ENCODE assay signal across 8 cellular contexts in the genomic region with DNA sequence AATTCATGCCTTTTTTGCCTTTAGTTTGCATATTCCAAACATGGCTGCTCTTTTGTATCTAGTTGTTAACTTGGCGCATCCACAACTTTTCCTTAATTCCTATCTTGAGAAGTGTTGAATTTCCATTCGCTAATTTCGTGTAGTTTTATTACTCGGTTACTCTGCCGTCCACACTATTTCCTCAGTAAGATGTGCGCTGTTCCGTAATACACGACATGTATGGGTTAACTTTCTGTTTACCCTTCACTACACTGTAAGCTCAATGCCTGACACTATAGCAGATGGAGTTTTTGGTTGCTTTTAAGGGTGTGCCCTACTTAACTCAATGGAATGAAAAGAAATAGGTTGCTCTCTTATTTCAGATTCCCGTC. TPM values are rescaled to one million over a fixed set of nuclear protein-coding genes. Genes with fewer than 3 reads are reported as not detected.
DNase-seq lines count a peak whose midpoint lies in the region; ATAC-seq, FAIRE-seq and TF ChIP-seq lines count a peak whose summit lies in the region.

No MANE protein-coding gene starts in this region.

- no peak overlapping the region for H2AFZ ChIP-seq in OCI-LY1 (ENCODE audit: low read length)
- no peak overlapping the region for H2AFZ ChIP-seq in H1 (ENCODE audit: low read length)

- peak in 1 of 3 donors; percentile 39 for DNase-seq in CD4-positive, CD25-positive, alpha-beta regulatory T cell
- no peak for DNase-seq in H1 (ENCODE audit: low read depth in 1 of 2, low spot score in 2 of 2)
- no peak for DNase-seq in neural crest cell (ENCODE audit: low read depth, low spot score)
- no peak for DNase-seq in NCI-H526 treated with DMSO at 0.1 percent for 48 hours (lab: John Stamatoyannopoulos, UW)
- DNase-seq in NCI-H2227 (lab: John Stamatoyannopoulos, UW; ENCODE audit: unreplicated experiment): no peak

- peak overlapping the region; percentile 88 to 98 (median 92) for H3K4me3 Mint-ChIP-seq in CD4-positive, CD25-positive, alpha-beta regulatory T cell
- H3K4me3 Mint-ChIP-seq in neural crest cell: peak overlapping the region; percentile 92

- no peak for TF ChIP-seq CTCF in OCI-LY1 (IDR thresholded peaks at IDR 0.05; ENCODE audit: low read length)
- TF ChIP-seq CTCF in H1 (IDR thresholded peaks at IDR 0.05; ENCODE audit: control extremely low read depth in 1 of 3, insufficient read depth in 1 of 3, low read depth in 1 of 3, low read length in 3 of 3): no peak
- no peak for TF ChIP-seq CTCF in neural crest cell (conservative IDR thresholded peaks at IDR 0.05)

- POLR2A ChIA-PET in H1 (lab: Charles Lee; ENCODE audit: partially characterized antibody): interaction anchor here (0.6 to 33.7 kb wide), 33 partner anchors 3 to 1050 kb away, joined by 3 to 771 read pairs (median 5); a partner anchor contains a TSS

- peak overlapping the region; percentile 91 for H3K56ac ChIP-seq in H1 (replicated peaks; ENCODE audit: insufficient read length, low read depth, low read length)

- H2BK15ac ChIP-seq in H1 (ENCODE audit: low read length): no peak overlapping the region

- CTCF ChIA-PET in H1 (lab: Charles Lee; ENCODE audit: partially characterized antibody): interaction anchor here (0.9 to 4.3 kb wide), 3 partner anchors 9 to 92 kb away, joined by 3 to 30 read pairs (median 7); no protein-coding TSS in a partner anchor

- peaks cover 31% of the 10 kb centered on the region for H3K4me1 ChIP-seq in CD4-positive, CD25-positive, alpha-beta regulatory T cell (ENCODE audit: control insufficient read depth, insufficient read depth, low read length, poor library complexity, severe bottlenecking)
- H3K4me1 ChIP-seq in OCI-LY1 (ENCODE audit: insufficient read depth, low read length, severe bottlenecking) (peaks cover 41% of the 10 kb centered on the region), H1 (replicated peaks in 1 of 4; ENCODE audit: control insufficient read depth in 3 of 4, insufficient read depth in 4 of 4, low read length in 3 of 4) (peaks cover 10 to 14% (median 11%) of the 10 kb centered on the region in 4 experiments)

- 0 out of 2 replicates have a peak, but pooled peaks cover 6% of the 10 kb centered on the region for H3K79me1 ChIP-seq in H1 (ENCODE audit: low read depth, low read length)

- H3K23ac ChIP-seq in H1 (ENCODE audit: insufficient read length): no peak overlapping the region

- H2BK120ac ChIP-seq in H1 (replicated peaks; ENCODE audit: low read depth, low read length): no peak overlapping the region

- H3K27ac ChIP-seq in CD4-positive, CD25-positive, alpha-beta regulatory T cell (ENCODE audit: insufficient read depth, low read length, poor library complexity, severe bottlenecking): peak overlapping the region; percentile 90
- H3K27ac ChIP-seq in OCI-LY1 (ENCODE audit: low read depth, low read length, poor library complexity, severe bottlenecking) (peak overlapping the region; percentile 82), H1 (ENCODE audit: low read depth, low read length) (peak overlapping the region; percentile 95)

- peak overlapping the region; percentile 97 for H3K18ac ChIP-seq in H1 (ENCODE audit: extremely low read depth, low read length)

- H3K27me3 Mint-ChIP-seq in CD4-positive, CD25-positive, alpha-beta regulatory T cell: no peaks in the 10 kb centered on the region
- peaks cover 4% of the 10 kb centered on the region for H3K27me3 Mint-ChIP-seq in neural crest cell (ENCODE audit: low read depth)

- no peaks in the 10 kb centered on the region for H3K9me3 ChIP-seq in CD4-positive, CD25-positive, alpha-beta regulatory T cell (ENCODE audit: control insufficient read depth in 2 of 2, low read length in 2 of 2)
- no peaks in the 10 kb centered on the region for H3K9me3 ChIP-seq in OCI-LY1 (ENCODE audit: low read length)
- no peaks in the 10 kb centered on the region for H3K9me3 ChIP-seq in H1 (ENCODE audit: insufficient read depth in 2 of 2, low read depth in 1 of 2, low read length in 1 of 2)

- no peak overlapping the region for H3K4ac ChIP-seq in H1 (replicated peaks; ENCODE audit: insufficient read length, low read depth, low read length)

- TF ChIP-seq POLR2A in H1 (IDR thresholded peaks at IDR 0.05; ENCODE audit: control extremely low read depth in 1 of 2, low read depth in 2 of 2, low read length in 2 of 2): no peak

- no peak overlapping the region for H2AK5ac ChIP-seq in H1 (ENCODE audit: low read depth, low read length)

- H2BK5ac ChIP-seq in H1 (ENCODE audit: low read depth, low read length): no peak overlapping the region

- peak overlapping the region; percentile 93 for H3K9ac ChIP-seq in OCI-LY1 (ENCODE audit: low read length)
- H3K9ac ChIP-seq in H1 (replicated peaks in 1 of 4; ENCODE audit: extremely low read depth in 1 of 4, low read depth in 3 of 4, low read length in 3 of 4): peak overlapping the region; percentile 85 to 98 (median 95)

- H3K4me2 ChIP-seq in OCI-LY1 (ENCODE audit: low read length) (peak overlapping the region; percentile 92), H1 (ENCODE audit: insufficient read depth in 1 of 2, low read depth in 2 of 2, low read length in 2 of 2) (peak overlapping the region; percentile 91 to 95)

- 4% methylated on average over 9 of the region's 9 CpGs; no CpG with 5 or more reads in 1 of the 2 experiments for WGBS in H1 (ENCODE audit: extremely low coverage in 1 of 2, insufficient coverage in 1 of 2, insufficient read length in 1 of 2, insufficient replicate concordance in 2 of 2, low coverage in 1 of 2, low lambda C conversion rate in 2 of 2, missing lambda C conversion rate in 1 of 2), 2 experiments

- H3K4me1 Mint-ChIP-seq in CD4-positive, CD25-positive, alpha-beta regulatory T cell: peaks cover 22 to 64% (median 46%) of the 10 kb centered on the region in 4 donors
- peaks cover 44% of the 10 kb centered on the region for H3K4me1 Mint-ChIP-seq in neural crest cell

- no peak for TF ChIP-seq RAD21 in H1 (IDR thresholded peaks at IDR 0.05 in 1 of 2, conservative IDR thresholded peaks at IDR 0.05 in 1 of 2; ENCODE audit: low read depth in 2 of 2, low read length in 2 of 2)

- H3K27me3 ChIP-seq in CD4-positive, CD25-positive, alpha-beta regulatory T cell (ENCODE audit: control insufficient read depth, insufficient read depth, low read length): no peaks in the 10 kb centered on the region
- H3K27me3 ChIP-seq in OCI-LY1 (ENCODE audit: insufficient read depth, low read length) (no peaks in the 10 kb centered on the region), H1 (replicated peaks in 1 of 4; ENCODE audit: control insufficient read depth in 3 of 4, extremely low read depth in 1 of 4, insufficient read depth in 3 of 4, low read length in 3 of 4) (no peaks in the 10 kb centered on the region)

- peaks cover 28% of the 10 kb centered on the region for H3K36me3 Mint-ChIP-seq in CD4-positive, CD25-positive, alpha-beta regulatory T cell
- H3K36me3 Mint-ChIP-seq in neural crest cell (ENCODE audit: low read depth): peaks cover 38% of the 10 kb centered on the region

- no peaks in the 10 kb centered on the region for H3K9me3 Mint-ChIP-seq in CD4-positive, CD25-positive, alpha-beta regulatory T cell
- H3K9me3 Mint-ChIP-seq in neural crest cell: no peaks in the 10 kb centered on the region

- peak overlapping the region; percentile 88 to 99 (median 96) for H3K27ac Mint-ChIP-seq in CD4-positive, CD25-positive, alpha-beta regulatory T cell
- H3K27ac Mint-ChIP-seq in neural crest cell (ENCODE audit: unreplicated experiment): peak overlapping the region; percentile 28

- peaks cover 17% of the 10 kb centered on the region for H3K79me2 ChIP-seq in OCI-LY1 (ENCODE audit: insufficient read depth, low read length)
- H3K79me2 ChIP-seq in H1 (ENCODE audit: control insufficient read depth in 1 of 2, insufficient read depth in 2 of 2, low read length in 2 of 2): peaks cover 8 to 38% of the 10 kb centered on the region in 2 experiments; a peak in 3 of 4 replicates

- H3K9me2 ChIP-seq in OCI-LY1 (ENCODE audit: low read depth, low read length): no peaks in the 10 kb centered on the region

- H4K5ac ChIP-seq in H1 (ENCODE audit: insufficient read length, low read depth, low read length): peak overlapping the region; percentile 84

- H4K91ac ChIP-seq in H1 (replicated peaks; ENCODE audit: insufficient read length, low read length): peak overlapping the region; percentile 98

- H3K23me2 ChIP-seq in H1 (ENCODE audit: low read depth, low read length): peaks cover 9% of the 10 kb centered on the region

- TF ChIP-seq EP300 in H1 (IDR thresholded peaks at IDR 0.05; ENCODE audit: borderline replicate concordance in 1 of 2, low read depth in 2 of 2, low read length in 2 of 2): no peak

- H3K4me3 ChIP-seq in CD4-positive, CD25-positive, alpha-beta regulatory T cell (ENCODE audit: low read depth, low read length): peak overlapping the region; percentile 88
- H3K4me3 ChIP-seq in OCI-LY1 (ENCODE audit: low read depth, low read length, poor library complexity, severe bottlenecking): peak overlapping the region; percentile 82
- peak overlapping the region; percentile 68 to 94 (median 86) for H3K4me3 ChIP-seq in H1 (ENCODE audit: extremely low read depth in 1 of 4, insufficient read depth in 2 of 4, low read depth in 3 of 4, low read length in 4 of 4)

- H4K20me1 ChIP-seq in OCI-LY1 (ENCODE audit: insufficient read depth, low read length) (0 out of 2 replicates have a peak, but pooled peaks cover 3% of the 10 kb centered on the region), H1 (replicated peaks in 1 of 2; ENCODE audit: control insufficient read depth in 1 of 2, insufficient read depth in 2 of 2, low read length in 2 of 2) (peaks cover 17 to 22% of the 10 kb centered on the region in 2 experiments)

- no peak for ATAC-seq in CD4-positive, CD25-positive, alpha-beta regulatory T cell (ENCODE audit: low read depth in 2 of 2)
- no peak for ATAC-seq in HG02642 (IDR thresholded peaks at IDR 0.05; ENCODE audit: poor library complexity, unreplicated experiment)
- no peak for ATAC-seq in GM19463 (IDR thresholded peaks at IDR 0.05; ENCODE audit: unreplicated experiment)

- H3K14ac ChIP-seq in H1 (ENCODE audit: insufficient read length): no peak overlapping the region

- no peak for FAIRE-seq in H1 (lab: Jason Lieb, UNC)

- H2BK12ac ChIP-seq in H1 (ENCODE audit: low read depth, low read length): no peak overlapping the region

- H2BK20ac ChIP-seq in H1 (ENCODE audit: low read length): no peak overlapping the region

- no peak overlapping the region for H4K8ac ChIP-seq in H1 (ENCODE audit: extremely low read depth, insufficient read depth, low read length)

- no peaks in the 10 kb centered on the region; the same call in 1 of the 2 replicates for H3F3A ChIP-seq in OCI-LY1 (ENCODE audit: insufficient read depth, low read length)

- peaks cover 35% of the 10 kb centered on the region for H3K36me3 ChIP-seq in CD4-positive, CD25-positive, alpha-beta regulatory T cell (ENCODE audit: control insufficient read depth, insufficient read depth, low read length)
- H3K36me3 ChIP-seq in OCI-LY1 (ENCODE audit: insufficient read depth, low read length): peaks cover 54% of the 10 kb centered on the region
- peaks cover 28 to 53% (median 41%) of the 10 kb centered on the region in 4 experiments for H3K36me3 ChIP-seq in H1 (ENCODE audit: control insufficient read depth in 2 of 4, insufficient read depth in 4 of 4, low read length in 3 of 4)

RNA-seq across cellular contexts. Expression of a gene that starts 0.7 kb away (rescaled TPM):
- total RNA-seq in CD4-positive, CD25-positive, alpha-beta regulatory T cell: 1,171 TPM
- 1,000 to 10,000 TPM in 2 of 4 donors, 100 to 1,000 TPM in 2; 939 to 1,327 (median 1,114) TPM for polyA plus RNA-seq in CD4-positive, CD25-positive, alpha-beta regulatory T cell
- 2,661 and 2,701 TPM in 2 replicates for total RNA-seq in H1 (2021; fragmentation: NEBNext Ultra II Directional; extraction: Animal tissue kit (Norgen Biotek cat#: 25700))
- polyA plus RNA-seq in H1 (2011; rRNA removed): 6,179 and 7,468 TPM in 2 replicates
- polyA plus RNA-seq in H1 (2011; cell fraction: cytosol; rRNA removed): 5,894 TPM
- 4,842 TPM for polyA plus RNA-seq in H1 (2011; cell fraction: nucleus; rRNA removed)
- polyA plus RNA-seq in H1 (2012, experiment 1 of 2): 3,669 to 3,863 TPM (median 3,701 TPM) in 4 replicates
- polyA plus RNA-seq in H1 (2012, experiment 2 of 2): 4,373 TPM
- 2,392 TPM for polyA plus RNA-seq in H1 (2013, experiment 1 of 2)
- polyA plus RNA-seq in H1 (2013, experiment 2 of 2): 2,410 TPM
- 2,760 and 3,109 TPM in 2 replicates for polyA minus RNA-seq in H1 (2011; rRNA and poly(A)+ RNA removed)
- 967 TPM for polyA minus RNA-seq in H1 (2011; cell fraction: cytosol; rRNA and poly(A)+ RNA removed)
- polyA minus RNA-seq in H1 (2011; cell fraction: nucleus; rRNA and poly(A)+ RNA removed): 1,051 TPM
- total RNA-seq in neural crest cell: 1,595 and 1,633 TPM in 2 replicates

RNA-seq across cellular contexts. Expression of a gene that starts 24.1 kb away (rescaled TPM):
- 52.2 TPM for total RNA-seq in CD4-positive, CD25-positive, alpha-beta regulatory T cell
- 10 to 100 TPM; 60.9 to 70.1 (median 65.4) TPM for polyA plus RNA-seq in CD4-positive, CD25-positive, alpha-beta regulatory T cell
- total RNA-seq in H1 (2021; fragmentation: NEBNext Ultra II Directional; extraction: Animal tissue kit (Norgen Biotek cat#: 25700)): 37.3 and 41.2 TPM in 2 replicates
- 45.8 and 49.9 TPM in 2 replicates for polyA plus RNA-seq in H1 (2011; rRNA removed)
- 47.5 TPM for polyA plus RNA-seq in H1 (2011; cell fraction: cytosol; rRNA removed)
- 61.3 TPM for polyA plus RNA-seq in H1 (2011; cell fraction: nucleus; rRNA removed)
- 39.7 to 42.3 TPM (median 40.9 TPM) in 4 replicates for polyA plus RNA-seq in H1 (2012, experiment 1 of 2)
- 52.9 TPM for polyA plus RNA-seq in H1 (2012, experiment 2 of 2)
- 30.1 TPM for polyA plus RNA-seq in H1 (2013, experiment 1 of 2)
- 28.8 TPM for polyA plus RNA-seq in H1 (2013, experiment 2 of 2)
- 54.0 and 57.1 TPM in 2 replicates for polyA minus RNA-seq in H1 (2011; rRNA and poly(A)+ RNA removed)
- 33.5 TPM for polyA minus RNA-seq in H1 (2011; cell fraction: cytosol; rRNA and poly(A)+ RNA removed)
- polyA minus RNA-seq in H1 (2011; cell fraction: nucleus; rRNA and poly(A)+ RNA removed): 26.5 TPM
- total RNA-seq in neural crest cell: 26.6 and 28.4 TPM in 2 replicates
